11 cellular contexts compared by ENCODE assay signal in genomic region chr16:3035972-3036725, GRCh38. TPM values are rescaled to one million over a fixed set of nuclear protein-coding genes. Genes with fewer than 3 reads are reported as not detected.
DNase-seq lines count a peak whose midpoint lies in the region; ATAC-seq, FAIRE-seq and TF ChIP-seq lines count a peak whose summit lies in the region.
"Had no signal": no experiment of that assay in that cellular context is flagged by ENCODE, and none has a peak within 500 bp of the region (broad histone marks: within the 10 kb centered on the region; RNA-seq: fewer than 3 reads in every experiment).

No MANE protein-coding gene starts in this region.

- H3K36me3 ChIP-seq in H7 (replicated peaks; ENCODE audit: control insufficient read depth, insufficient read depth, low read length) (no peaks in the 10 kb centered on the region; the same call in 1 of the 2 replicates), bronchial epithelial cell (ENCODE audit: control insufficient read depth, insufficient read depth, low read length) (peaks cover 2% of the 10 kb centered on the region), neural cell (ENCODE audit: insufficient read depth, low read length) (no peaks in the 10 kb centered on the region)

- no peak for ATAC-seq in GM21381 (IDR thresholded peaks at IDR 0.05; ENCODE audit: unreplicated experiment)
- ATAC-seq in GM19467 (IDR thresholded peaks at IDR 0.05; ENCODE audit: unreplicated experiment) = no peak
- ATAC-seq in HG03378 (IDR thresholded peaks at IDR 0.05; ENCODE audit: unreplicated experiment) = no peak

- H3K27me3 ChIP-seq in H7 (ENCODE audit: control insufficient read depth, insufficient read depth, low read length) (peaks cover 27% of the 10 kb centered on the region), bronchial epithelial cell (ENCODE audit: control insufficient read depth, insufficient read depth, low read length) (peaks cover 13% of the 10 kb centered on the region), neural cell (ENCODE audit: insufficient read depth, low read depth, low read length) (peaks cover 72% of the 10 kb centered on the region)

- no peak for FAIRE-seq in bronchial epithelial cell (lab: Jason Lieb, UNC)

- no peak overlapping the region for H3K9ac ChIP-seq in neural cell (ENCODE audit: low read length)

- peak; percentile 87 for DNase-seq in H7
- no peak for DNase-seq in bronchial epithelial cell (ENCODE audit: low read depth)
- DNase-seq: activated CD4-positive, alpha-beta T cell treated with anti-CD3 and anti-CD28 coated beads for 48 hours; aorta; NCI-H1436 treated with DMSO at 0.1 percent for 48 hours had no signal

- TF ChIP-seq CTCF in bronchial epithelial cell (IDR thresholded peaks at IDR 0.05; ENCODE audit: insufficient read depth, low read length, severe bottlenecking) (no peak), neural cell (IDR thresholded peaks at IDR 0.05; ENCODE audit: poor library complexity, severe bottlenecking) (no peak)

- TF ChIP-seq RAD21 in neural cell (conservative IDR thresholded peaks at IDR 0.05) = no peak

- no peak overlapping the region for H3K27ac ChIP-seq in neural cell (ENCODE audit: low read length)

- no peaks in the 10 kb centered on the region for H3K9me2 ChIP-seq in neural cell (ENCODE audit: insufficient read depth, low read length)

- no peak overlapping the region for H2AFZ ChIP-seq in neural cell (ENCODE audit: low read depth, low read length)

- peak overlapping the region; percentile 55 for H3K4me3 ChIP-seq in H7 (ENCODE audit: insufficient read depth, low read depth, low read length)
- peak overlapping the region; percentile 72 for H3K4me3 ChIP-seq in bronchial epithelial cell (ENCODE audit: low read depth, low read length)
- H3K4me3 ChIP-seq in neural cell (ENCODE audit: low read length) = no peak overlapping the region

- no peaks in the 10 kb centered on the region for H3K9me3 ChIP-seq in neural cell (ENCODE audit: low read length)

- H4K20me1 ChIP-seq in neural cell (ENCODE audit: insufficient read depth) = no peaks in the 10 kb centered on the region

- no peaks in the 10 kb centered on the region for H3F3A ChIP-seq in neural cell (ENCODE audit: insufficient read depth, low read length, poor library complexity, severe bottlenecking)

- no peak overlapping the region for H3K4me2 ChIP-seq in neural cell (ENCODE audit: low read length)

- no peak for TF ChIP-seq EP300 in neural cell (conservative IDR thresholded peaks at IDR 0.05; ENCODE audit: poor library complexity, severe bottlenecking)

- H3K79me2 ChIP-seq in neural cell (replicated peaks; ENCODE audit: insufficient read depth, low read length) = no peaks in the 10 kb centered on the region

TF ChIP-seq in neural cell, 6 proteins besides CTCF, POLR2A, EP300 and RAD21:
- TF ChIP-seq POLR2AphosphoS5 (IDR thresholded peaks at IDR 0.05) (no peak), SMC3 (conservative IDR thresholded peaks at IDR 0.05; ENCODE audit: poor library complexity) (no peak), EZH2 (IDR thresholded peaks at IDR 0.05; ENCODE audit: borderline replicate concordance, insufficient read depth, low read length, poor library complexity, severe bottlenecking) (peak; percentile 82)

RNA-seq across cellular contexts. Expression of gene BICDL2, which starts 0.6 kb away (rescaled TPM):
- total RNA-seq in H7 (2014; rRNA removed; shearing (Covaris generic)) = 0.69 and 2.0 TPM in 2 replicates
- total RNA-seq in bronchial epithelial cell = 24.5 and 56.1 TPM in 2 replicates
- 0.37 TPM in 1 of 2 replicates, not detected in the other for polyA plus RNA-seq in neural cell
- not detected in 2 replicates for polyA minus RNA-seq in neural cell
- total RNA-seq: glomerular endothelial cell, pulmonary artery endothelial cell had no signal

RNA-seq across cellular contexts. Expression of gene MMP25, which starts 10.2 kb away (rescaled TPM):
- total RNA-seq in H7 (2014; rRNA removed; shearing (Covaris generic)) = 18.4 and 18.7 TPM in 2 replicates
- under 0.01 and 0.13 TPM in 2 replicates for total RNA-seq in bronchial epithelial cell
- not detected in 2 replicates for polyA plus RNA-seq in neural cell
- polyA minus RNA-seq in neural cell = 0.46 TPM in 1 of 2 replicates, not detected in the other

RNA-seq across cellular contexts. Expression of gene THOC6, which starts 12.3 kb away (rescaled TPM):
- 69.1 and 81.4 TPM in 2 replicates for total RNA-seq in H7 (2014; rRNA removed; shearing (Covaris generic))
- total RNA-seq in bronchial epithelial cell = 23.7 and 28.4 TPM in 2 replicates
- 11.4 and 23.0 TPM in 2 replicates for polyA plus RNA-seq in neural cell
- 5.1 and 5.7 TPM in 2 replicates for polyA minus RNA-seq in neural cell

RNA-seq across cellular contexts. Expression of gene HCFC1R1, which starts 12.4 kb away (rescaled TPM):
- 114 and 156 TPM in 2 replicates for total RNA-seq in H7 (2014; rRNA removed; shearing (Covaris generic))
- total RNA-seq in bronchial epithelial cell = 1.1 and 5.6 TPM in 2 replicates
- polyA plus RNA-seq in neural cell = 19.0 and 23.7 TPM in 2 replicates
- 6.3 and 7.1 TPM in 2 replicates for polyA minus RNA-seq in neural cell

RNA-seq across cellular contexts. Expression of gene TNFRSF12A, which starts 16.0 kb away (rescaled TPM):
- total RNA-seq in H7 (2014; rRNA removed; shearing (Covaris generic)) = 144 and 171 TPM in 2 replicates
- total RNA-seq in bronchial epithelial cell = 440 and 686 TPM in 2 replicates
- 2.0 and 2.3 TPM in 2 replicates for polyA plus RNA-seq in neural cell
- 0.97 TPM in 1 of 2 replicates, not detected in the other for polyA minus RNA-seq in neural cell

Comparison
In these comparisons a context has a peak if more than half of its experiments do, and no peak if none do; other contexts are left out.
1. RNA of gene MMP25, which starts 10.2 kb away (total RNA-seq): 18.4 to 18.7 TPM in H7; under 0.01 to 0.13 TPM in bronchial epithelial cell; every median in the first group is over 10 times any median in the second.